ENCODE assay signal across 8 cellular contexts in the genomic region with DNA sequence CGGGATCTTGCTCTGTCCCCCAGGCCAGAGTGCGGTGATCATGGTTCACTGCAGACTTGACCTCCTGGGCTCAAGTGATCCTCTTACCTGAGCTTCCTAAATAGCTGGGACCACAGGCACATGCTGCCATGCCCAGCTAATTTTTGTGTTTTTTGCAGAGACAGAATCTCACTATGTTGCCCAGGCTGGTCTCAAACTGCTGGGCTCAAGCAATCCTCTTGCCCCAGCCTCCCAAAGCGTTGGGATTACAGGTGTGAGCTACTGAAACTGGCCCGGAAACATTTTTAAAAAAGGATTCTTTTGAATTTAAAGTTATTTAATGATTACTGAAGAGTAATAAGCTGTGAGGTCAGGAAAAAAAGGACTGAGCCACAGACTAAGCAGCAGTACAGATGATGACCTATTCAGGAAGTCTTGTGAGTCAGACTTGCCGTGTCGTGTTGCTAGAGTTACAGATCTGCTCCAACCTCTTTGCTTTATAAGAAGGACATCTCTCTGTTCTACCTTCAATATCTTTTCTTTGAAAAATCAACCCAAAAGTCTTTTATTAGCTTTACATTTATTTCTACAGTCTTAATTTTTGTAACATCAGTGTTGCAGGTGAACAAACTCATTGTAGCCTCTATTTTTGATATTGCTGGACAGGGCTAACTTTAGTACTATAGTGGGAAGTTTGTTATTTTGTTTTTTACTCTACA.
A peak's percentile ranks its signal among the peaks of the same experiment; 100 is the strongest.
DNase-seq lines count a peak whose midpoint lies in the region; FAIRE-seq and TF ChIP-seq lines count a peak whose summit lies in the region.

No MANE protein-coding gene starts in this region.

- TF ChIP-seq CTCF in GM13976 (IDR thresholded peaks at IDR 0.05; ENCODE audit: borderline replicate concordance, control extremely low read depth, extremely low read depth, insufficient read depth, missing control alignments) = no peak
- TF ChIP-seq CTCF in Caco-2 (IDR thresholded peaks at IDR 0.05; ENCODE audit: insufficient read depth in 1 of 2, low read depth in 1 of 2, low read length in 1 of 2, severe bottlenecking in 1 of 2, unreplicated experiment in 1 of 2) = no peak

- H3K4me3 Mint-ChIP-seq in activated CD4-positive, alpha-beta T cell treated with anti-CD3 and anti-CD28 coated beads, Interleukin-2, amount 10 ng/mL, durations not matched to agents 24 days and 14 days = peak overlapping the region; percentile 78
- no peak overlapping the region for H3K4me3 Mint-ChIP-seq in Caco-2 (ENCODE audit: unreplicated experiment)

- peaks cover 68% of the 10 kb centered on the region for H3K4me1 Mint-ChIP-seq in activated CD4-positive, alpha-beta T cell treated with anti-CD3 and anti-CD28 coated beads, Interleukin-2, amount 10 ng/mL, durations not matched to agents 24 days and 14 days
- peaks cover 8% of the 10 kb centered on the region for H3K4me1 Mint-ChIP-seq in Caco-2 (ENCODE audit: low read depth, unreplicated experiment)

- H3K27me3 Mint-ChIP-seq in activated CD4-positive, alpha-beta T cell treated with anti-CD3 and anti-CD28 coated beads, Interleukin-2, amount 10 ng/mL, durations not matched to agents 24 days and 14 days = no peaks in the 10 kb centered on the region
- no peaks in the 10 kb centered on the region for H3K27me3 Mint-ChIP-seq in Caco-2 (ENCODE audit: insufficient read depth, unreplicated experiment)

- H3K4me1 ChIP-seq in endocrine pancreas (ENCODE audit: control insufficient read depth, insufficient read depth, low read length) (peaks cover 10% of the 10 kb centered on the region), Caco-2 (peaks cover 5% of the 10 kb centered on the region)

- H3K27ac Mint-ChIP-seq in activated CD4-positive, alpha-beta T cell treated with anti-CD3 and anti-CD28 coated beads, Interleukin-2, amount 10 ng/mL, durations not matched to agents 24 days and 14 days = peak overlapping the region; percentile 95
- H3K27ac Mint-ChIP-seq in Caco-2 (ENCODE audit: unreplicated experiment) = no peak overlapping the region

- DNase-seq in GM13976 (ENCODE audit: low spot score) (peak; percentile 68), HTR-8/SVneo (ENCODE audit: insufficient read length, low spot score) (peak; percentile 90), pulmonary artery endothelial cell (ENCODE audit: low read depth, low spot score) (peak; percentile 85), putamen (ENCODE audit: low spot score) (no peak), D341Med (ENCODE audit: low spot score) (no peak), Caco-2 (no peak)
- DNase-seq in activated CD4-positive, alpha-beta T cell treated with anti-CD3 and anti-CD28 coated beads, Interleukin-2, amount 10 ng/mL, durations not matched to agents 24 days and 14 days = peak; percentile 90

- no peaks in the 10 kb centered on the region for H3K9me3 Mint-ChIP-seq in activated CD4-positive, alpha-beta T cell treated with anti-CD3 and anti-CD28 coated beads, Interleukin-2, amount 10 ng/mL, durations not matched to agents 24 days and 14 days
- no peaks in the 10 kb centered on the region for H3K9me3 Mint-ChIP-seq in Caco-2 (ENCODE audit: unreplicated experiment)

- no TSS peak for BruUV-seq in Caco-2 (replicated peaks; lab: Mats Ljungman, UMichigan)

- POLR2A ChIA-PET in Caco-2 (lab: Charles Lee) = no interaction called here

- H3K27me3 ChIP-seq in endocrine pancreas (ENCODE audit: control insufficient read depth, insufficient read depth, low read length) (no peaks in the 10 kb centered on the region), Caco-2 (replicated peaks; ENCODE audit: control insufficient read depth, insufficient read depth, low read length) (no peaks in the 10 kb centered on the region)

- CTCF ChIA-PET in Caco-2 (lab: Charles Lee) = interaction anchor here (0.5 kb wide), 1 partner anchor 95 kb away, joined by 3 read pairs; no protein-coding TSS in a partner anchor

- H3K36me3 Mint-ChIP-seq in activated CD4-positive, alpha-beta T cell treated with anti-CD3 and anti-CD28 coated beads, Interleukin-2, amount 10 ng/mL, durations not matched to agents 24 days and 14 days (ENCODE audit: low read depth) = peaks cover 54% of the 10 kb centered on the region
- H3K36me3 Mint-ChIP-seq in Caco-2 (ENCODE audit: insufficient read depth, unreplicated experiment) = peaks cover 24% of the 10 kb centered on the region

- H3K9me3 ChIP-seq in endocrine pancreas (ENCODE audit: control insufficient read depth, low read length) (no peaks in the 10 kb centered on the region), Caco-2 (no peaks in the 10 kb centered on the region)

- no peak overlapping the region for H3K9ac ChIP-seq in endocrine pancreas (ENCODE audit: control insufficient read depth, insufficient read depth, low read length)

- FAIRE-seq in HTR-8/SVneo (lab: Jason Lieb, UNC) = peak; percentile 72

- H3K36me3 ChIP-seq in endocrine pancreas (ENCODE audit: control insufficient read depth, insufficient read depth, low read length) (no peaks in the 10 kb centered on the region), Caco-2 (ENCODE audit: control insufficient read depth, insufficient read depth, low read length) (no peaks in the 10 kb centered on the region)

- in situ Hi-C loops in GM13976 (cut with MboI; ENCODE audit: low sequenced_read_pairs, unreplicated experiment) = loop anchor here (25.0 kb wide), 1 partner anchor 198 kb away; no protein-coding TSS in a partner anchor

- intact Hi-C loops in activated CD4-positive, alpha-beta T cell treated with anti-CD3 and anti-CD28 coated beads, Interleukin-2, amount 10 ng/mL, durations not matched to agents 24 days and 14 days (cut with micrococcal nuclease) = loop anchor here (1.0 to 5.0 kb wide), 4 partner anchors 33 to 157 kb away; no protein-coding TSS in a partner anchor
- intact Hi-C loops in Caco-2 (cut with micrococcal nuclease; ENCODE audit: unreplicated experiment) = no loop called here

- H3K4me3 ChIP-seq in endocrine pancreas (ENCODE audit: control insufficient read depth, insufficient read depth, low read length) (peak overlapping the region; percentile 38), Caco-2 (ENCODE audit: low read depth, low read length) (no peak overlapping the region)

Comparison
In these comparisons a context has a peak if more than half of its experiments do, and no peak if none do; other contexts are left out.
1. DNase-seq: peak in GM13976 (single experiment), HTR-8/SVneo (single experiment), activated CD4-positive, alpha-beta T cell treated with anti-CD3 and anti-CD28 coated beads, Interleukin-2, amount 10 ng/mL, durations not matched to agents 24 days and 14 days (single experiment) and pulmonary artery endothelial cell (single experiment); none in putamen (single experiment), D341Med (single experiment) and Caco-2 (0 of 2).